In genomic region chr3:30689202-30689641, GRCh38 we compare ENCODE assay signal across 8 cellular contexts.
DNase-seq lines count a peak whose midpoint lies in the region; ATAC-seq, FAIRE-seq and TF ChIP-seq lines count a peak whose summit lies in the region.

No MANE protein-coding gene starts in this region.

- no peak overlapping the region for H3K27ac ChIP-seq in HepG2 (ENCODE audit: extremely low read length, insufficient read depth, low read length)
- H3K27ac ChIP-seq in tibial artery: peak overlapping the region; percentile 61 to 77

- 91% methylated on average over 5 of the region's 5 CpGs for WGBS in HepG2 (ENCODE audit: low lambda C conversion rate)

- H3K9me3 ChIP-seq in HepG2 (ENCODE audit: low read length): no peaks in the 10 kb centered on the region
- no peaks in the 10 kb centered on the region for H3K9me3 ChIP-seq in tibial artery

- peaks cover 20% of the 10 kb centered on the region for H3K79me2 ChIP-seq in HepG2 (ENCODE audit: insufficient read depth, low read length)

- in situ Hi-C loops in astrocyte of the spinal cord (cut with HindIII; ENCODE audit: low sequenced_read_pairs): no loop called here
- in situ Hi-C loops in HepG2 (cut with HindIII; ENCODE audit: extremely low pct_ligation_motif_present, low pct_unique_long_range_greater_than_20kb): no loop called here

- TF ChIP-seq POLR2A in HepG2 (IDR thresholded peaks at IDR 0.05; ENCODE audit: insufficient read depth in 1 of 2, low read depth in 2 of 2, low read length in 2 of 2): no peak

- no peak overlapping the region for H3K4me2 ChIP-seq in HepG2 (ENCODE audit: low read depth, low read length)

- CTCF ChIA-PET in HepG2 (lab: Yijun Ruan, JAX; ENCODE audit: low intra/inter-chr PET ratio, low total read pairs): no interaction called here

- H3K36me3 ChIP-seq in HepG2 (replicated peaks in 1 of 2; ENCODE audit: control insufficient read depth in 1 of 2, insufficient read depth in 2 of 2, low read length in 2 of 2) (peaks cover 38 to 97% of the 10 kb centered on the region in 2 experiments), tibial artery (peaks cover 30 to 39% (median 32%) of the 10 kb centered on the region in 3 donors)

- no peak overlapping the region for H3K9ac ChIP-seq in HepG2 (ENCODE audit: insufficient read depth, low read depth, low read length)

- peaks cover 75% of the 10 kb centered on the region for H4K20me1 ChIP-seq in HepG2 (ENCODE audit: insufficient read depth, low read length)

- ATAC-seq in HepG2 (peak; percentile 2; the same call in 1 of the 3 replicates), HG02588 (IDR thresholded peaks at IDR 0.05; ENCODE audit: unreplicated experiment) (no peak), GM19328 (IDR thresholded peaks at IDR 0.05; ENCODE audit: unreplicated experiment) (no peak)

- no peak overlapping the region for H2AFZ ChIP-seq in HepG2 (ENCODE audit: low read length)

- H3K4me1 ChIP-seq in HepG2 (ENCODE audit: insufficient read depth, low read length) (peaks cover 87% of the 10 kb centered on the region), tibial artery (peaks cover 0 to 96% (median 61%) of the 10 kb centered on the region in 4 donors)

- no peak for TF ChIP-seq RAD21 in HepG2 (CRISPR knock-in tag; IDR thresholded peaks at IDR 0.05)

- no peak for TF ChIP-seq EP300 in HepG2 (IDR thresholded peaks at IDR 0.05; ENCODE audit: low read depth in 2 of 2, low read length in 2 of 2)
- TF ChIP-seq EP300 in HepG2 (CRISPR knock-in tag; IDR thresholded peaks at IDR 0.05; ENCODE audit: borderline replicate concordance): no peak

- intact Hi-C loops in HepG2 (cut with micrococcal nuclease; ENCODE audit: unreplicated experiment) (no loop called here), tibial artery (cut with DNase I; ENCODE audit: low total_unique reads) (no loop called here)

- no peaks in the 10 kb centered on the region for H3K27me3 ChIP-seq in HepG2 (ENCODE audit: control insufficient read depth in 1 of 2, insufficient read depth in 2 of 2, low read length in 2 of 2)
- no peaks in the 10 kb centered on the region for H3K27me3 ChIP-seq in tibial artery

- no TSS peak for BruUV-seq in HepG2 (replicated peaks; lab: Mats Ljungman, UMichigan)

- FAIRE-seq in HepG2 (lab: Jason Lieb, UNC): no peak

- H3K4me3 ChIP-seq in AG09309 (ENCODE audit: control insufficient read depth, low read depth, low read length) (no peak overlapping the region), astrocyte of the spinal cord (ENCODE audit: low read depth, low read length) (no peak overlapping the region), HepG2 (replicated peaks in 1 of 3; ENCODE audit: insufficient read depth in 1 of 3, low read depth in 2 of 3, low read length in 3 of 3) (no peak overlapping the region), tibial artery (no peak overlapping the region)

- TF ChIP-seq CTCF in AG09309 (IDR thresholded peaks at IDR 0.05; ENCODE audit: control insufficient read depth, insufficient read depth, low read depth, low read length, missing control alignments): no peak
- TF ChIP-seq CTCF in astrocyte of the spinal cord (IDR thresholded peaks at IDR 0.05; ENCODE audit: low read depth, low read length): no peak
- TF ChIP-seq CTCF in HepG2 (CRISPR knock-in tag; IDR thresholded peaks at IDR 0.05): no peak
- TF ChIP-seq CTCF in tibial artery (IDR thresholded peaks at IDR 0.05): no peak

- DNase-seq in AG09309 (ENCODE audit: low read depth) (peak; percentile 37), M059J (ENCODE audit: low read depth) (peak; percentile 87), astrocyte of the spinal cord (ENCODE audit: low read depth, low spot score) (peak; percentile 77), HepG2 (ENCODE audit: low spot score) (no peak), tibial artery (peak in 1 of 2 donors; percentile 34), SHP77 treated with DMSO at 0.1 percent for 48 hours (lab: John Stamatoyannopoulos, UW) (no peak)

- POLR2A ChIA-PET in HepG2 (lab: Yijun Ruan, JAX): no interaction called here

TF ChIP-seq in HepG2, 621 proteins besides CTCF, POLR2A, EP300 and RAD21:
- no peak for TF ChIP-seq NFE2L1 (CRISPR knock-in tag; IDR thresholded peaks at IDR 0.05; ENCODE audit: borderline replicate concordance)
- peak; percentile 6 for TF ChIP-seq RBM22 (optimal IDR thresholded peaks at IDR 0.05; ENCODE audit: low read length)
- no peak for TF ChIP-seq ELF1 (CRISPR knock-in tag; IDR thresholded peaks at IDR 0.05)
- TF ChIP-seq JUNB (CRISPR knock-in tag; IDR thresholded peaks at IDR 0.05; ENCODE audit: borderline replicate concordance): 0 out of 2 replicates have a peak, but pooled peaks have one; percentile 27

Comparison
In these comparisons a context has a peak if more than half of its experiments do, and no peak if none do; other contexts are left out.
1. DNase-seq: peak in AG09309 (single experiment), M059J (single experiment) and astrocyte of the spinal cord (single experiment); none in HepG2 (single experiment) and SHP77 treated with DMSO at 0.1 percent for 48 hours (single experiment).